In genomic region chr5:162956570-162956969, GRCh38 we compare ENCODE assay signal across 14 cellular contexts.
"Had no signal": no experiment of that assay in that cellular context is flagged by ENCODE, and none has a peak within 500 bp of the region (broad histone marks: within the 10 kb centered on the region; RNA-seq: fewer than 3 reads in every experiment).

No MANE protein-coding gene starts in this region.

- H3K4me1 ChIP-seq: adrenal gland, colonic mucosa, gastrocnemius medialis, parathyroid adenoma, stomach had no signal

- H3K27ac ChIP-seq: adrenal gland, colonic mucosa, gastrocnemius medialis, parathyroid adenoma, stomach, thoracic aorta, WERI-Rb-1 had no signal

- H3K27ac Mint-ChIP-seq: activated T-helper 2 cell treated with anti-CD3 and anti-CD28 coated beads, Interferon-gamma antibody, Interleukin-2, Interleukin-4, amounts not matched to agents 10 μg/mL and 5 μg/mL and 100 μg/mL, durations not matched to agents 14 hours and 24 hours and 36 hours had no signal

- H3K9me3 ChIP-seq: adrenal gland, colonic mucosa, gastrocnemius medialis, stomach, thoracic aorta had no signal

- H3K36me3 ChIP-seq: adrenal gland, colonic mucosa, gastrocnemius medialis, stomach, thoracic aorta, WERI-Rb-1 had no signal

- ATAC-seq: gastrocnemius medialis had no signal

- H3K27me3 ChIP-seq: adrenal gland, colonic mucosa, gastrocnemius medialis, stomach had no signal

- H3K4me3 ChIP-seq: adrenal gland, colonic mucosa, gastrocnemius medialis, stomach, thoracic aorta had no signal

- DNase-seq: activated CD4-positive, alpha-beta T cell treated with anti-CD3 and anti-CD28 coated beads for 48 hours; activated naive CD4-positive, alpha-beta T cell treated with anti-CD3 and anti-CD28 coated beads, Interleukin-2, amount 50 U/mL, for 16 hours; activated T-cell treated with anti-CD3 and anti-CD28 coated beads for 4 hours; adrenal gland; caudate nucleus; colonic mucosa; gastrocnemius medialis; kidney glomerular epithelial cell; stimulated activated CD4-positive, alpha-beta T cell treated with anti-CD3 and anti-CD28 coated beads, Interleukin-4, amount 100 ng/mL, for 24 hours; stomach; WERI-Rb-1 had no signal
